In genomic region chr20:63449796-63450730, GRCh38 we compare ENCODE assay signal across 14 cellular contexts. TPM values are rescaled to one million over a fixed set of nuclear protein-coding genes. Genes with fewer than 3 reads are reported as not detected.
DNase-seq lines count a peak whose midpoint lies in the region; FAIRE-seq and TF ChIP-seq lines count a peak whose summit lies in the region.
"Had no signal": no experiment of that assay in that cellular context is flagged by ENCODE, and none has a peak within 500 bp of the region (broad histone marks: within the 10 kb centered on the region; RNA-seq: fewer than 3 reads in every experiment).

No MANE protein-coding gene starts in this region.

- peak; percentile 83 for DNase-seq in H7
- DNase-seq in HTR-8/SVneo (ENCODE audit: insufficient read length, low spot score) = no peak
- no peak for DNase-seq in neural progenitor cell (ENCODE audit: low spot score)
- DNase-seq in NCI-H1105 (lab: John Stamatoyannopoulos, UW) = no peak
- no peak for DNase-seq in medulla oblongata (ENCODE audit: extremely low spot score)
- no peak for DNase-seq in RWPE1 (ENCODE audit: low spot score)
- DNase-seq: Calu3; CD4-positive, CD25-positive, alpha-beta regulatory T cell; DMS 273 treated with DMSO at 0.1 percent for 48 hours; GM23248 had no signal

- peaks cover 84% of the 10 kb centered on the region for H4K20me1 ChIP-seq in neural progenitor cell (ENCODE audit: low read depth)

- H3K27ac ChIP-seq in neural progenitor cell = no peak overlapping the region
- H3K27ac ChIP-seq in RWPE1 = no peak overlapping the region
- H3K27ac ChIP-seq: A549; BLaER1 treated with 17β-estradiol and CSF1 and Interleukin-3, amounts not matched to agents 10 nM and 100 nM; GM23248 had no signal

- H3K9me3 Mint-ChIP-seq in brain (no peaks in the 10 kb centered on the region), neural progenitor cell (no peaks in the 10 kb centered on the region)
- H3K9me3 Mint-ChIP-seq: CD4-positive, CD25-positive, alpha-beta regulatory T cell had no signal

- H3K36me3 ChIP-seq in H7 (replicated peaks; ENCODE audit: control insufficient read depth, insufficient read depth, low read length) (no peaks in the 10 kb centered on the region), neural progenitor cell (no peaks in the 10 kb centered on the region)
- H3K36me3 ChIP-seq: BLaER1 treated with 17β-estradiol and CSF1 and Interleukin-3, amounts not matched to agents 10 nM and 100 nM had no signal

- no peak overlapping the region for H3K4me2 ChIP-seq in neural progenitor cell
- H3K4me2 ChIP-seq: A549 had no signal

- peak; percentile 64 for FAIRE-seq in HTR-8/SVneo (lab: Jason Lieb, UNC)
- FAIRE-seq: A549 had no signal

- H3K27me3 ChIP-seq in H7 (ENCODE audit: control insufficient read depth, insufficient read depth, low read length) (no peaks in the 10 kb centered on the region), neural progenitor cell (no peaks in the 10 kb centered on the region)

- no peak overlapping the region for H3K9ac ChIP-seq in neural progenitor cell
- H3K9ac ChIP-seq: BLaER1 treated with 17β-estradiol and CSF1 and Interleukin-3, amounts not matched to agents 10 nM and 100 nM; GM23248 had no signal

- POLR2A ChIA-PET in RWPE1 (lab: Yijun Ruan, JAX; ENCODE audit: low non-redundant PET) = no interaction called here

- H3K4me3 Mint-ChIP-seq in brain = no peak overlapping the region
- peak overlapping the region; percentile 48 for H3K4me3 Mint-ChIP-seq in neural progenitor cell
- H3K4me3 Mint-ChIP-seq: CD4-positive, CD25-positive, alpha-beta regulatory T cell had no signal

- no peaks in the 10 kb centered on the region for H3K27me3 Mint-ChIP-seq in brain
- peaks cover 3% of the 10 kb centered on the region for H3K27me3 Mint-ChIP-seq in neural progenitor cell (ENCODE audit: insufficient read depth, low read depth)

- H3K4me3 ChIP-seq in H7 (ENCODE audit: insufficient read depth, low read depth, low read length) = no peak overlapping the region
- H3K4me3 ChIP-seq in neural progenitor cell = no peak overlapping the region
- H3K4me3 ChIP-seq: A549; BLaER1 treated with 17β-estradiol and CSF1 and Interleukin-3, amounts not matched to agents 10 nM and 100 nM; GM23248 had no signal

- H3K36me3 Mint-ChIP-seq in brain = no peaks in the 10 kb centered on the region
- peaks cover 2% of the 10 kb centered on the region for H3K36me3 Mint-ChIP-seq in neural progenitor cell
- H3K36me3 Mint-ChIP-seq: CD4-positive, CD25-positive, alpha-beta regulatory T cell had no signal

- TF ChIP-seq CTCF in brain (conservative IDR thresholded peaks at IDR 0.05) = no peak
- no peak for TF ChIP-seq CTCF in neural progenitor cell (IDR thresholded peaks at IDR 0.05)
- TF ChIP-seq CTCF in RWPE1 (conservative IDR thresholded peaks at IDR 0.05; ENCODE audit: low read depth) = no peak

- CTCF ChIA-PET in RWPE1 (lab: Yijun Ruan, JAX) = interaction anchor here (0.6 kb wide), 1 partner anchor 12 kb away, joined by 3 read pairs; no protein-coding TSS in a partner anchor

- H3K4me1 Mint-ChIP-seq in brain = peaks cover 74% of the 10 kb centered on the region
- H3K4me1 Mint-ChIP-seq in neural progenitor cell = peaks cover 54% of the 10 kb centered on the region

- H3K27ac Mint-ChIP-seq in brain (peak overlapping the region in 3 of 5 experiments; percentile 60 to 100 (median 94)), neural progenitor cell (no peak overlapping the region)
- H3K27ac Mint-ChIP-seq: CD4-positive, CD25-positive, alpha-beta regulatory T cell had no signal

- H3K9me3 ChIP-seq in neural progenitor cell (ENCODE audit: low read depth) = no peaks in the 10 kb centered on the region
- H3K9me3 ChIP-seq: A549; BLaER1 treated with 17β-estradiol and CSF1 and Interleukin-3, amounts not matched to agents 10 nM and 100 nM had no signal

- H2AFZ ChIP-seq in neural progenitor cell (replicated peaks) = no peak overlapping the region
- H2AFZ ChIP-seq: GM23248 had no signal

- H3K4me1 ChIP-seq in neural progenitor cell = peaks cover 20% of the 10 kb centered on the region
- H3K4me1 ChIP-seq: A549 had no signal

- H3K79me2 ChIP-seq in neural progenitor cell (ENCODE audit: low read depth) = peaks cover 60% of the 10 kb centered on the region

- no peaks in the 10 kb centered on the region for H3F3A ChIP-seq in neural progenitor cell (ENCODE audit: low read depth)

RNA-seq across cellular contexts. Expression of gene KCNQ2, which starts 22.4 kb away (rescaled TPM):
- 92.6 and 129 TPM in 2 replicates for total RNA-seq in H7 (2014; rRNA removed; shearing (Covaris generic))
- polyA plus RNA-seq in brain (ENCODE audit: insufficient read depth, low read depth, low replicate concordance) = 100 TPM
- total RNA-seq in neural progenitor cell (ENCODE audit: low replicate concordance) = 39.5 and 106 TPM in 2 replicates
- total RNA-seq: GM23248 had no signal
- polyA plus RNA-seq: AG04450 had no signal

RNA-seq across cellular contexts. Expression of gene EEF1A2, which starts 48.8 kb away (rescaled TPM):
- total RNA-seq in H7 (2014; rRNA removed; shearing (Covaris generic)) = 30.7 and 37.1 TPM in 2 replicates
- 1,308 TPM for polyA plus RNA-seq in brain (ENCODE audit: insufficient read depth, low read depth, low replicate concordance)
- total RNA-seq in neural progenitor cell (ENCODE audit: low replicate concordance) = 0.54 and 1.5 TPM in 2 replicates
- polyA plus RNA-seq: GM23248 had no signal

Comparison
In these comparisons a context has a peak if more than half of its experiments do, and no peak if none do; other contexts are left out.
1. RNA of gene EEF1A2, which starts 48.8 kb away (total RNA-seq): 30.7 to 37.1 TPM in H7; 0.54 to 1.5 TPM in neural progenitor cell; every median in the first group is over 10 times any median in the second.